ENCODE assay signal across 20 cellular contexts in genomic region chr6:31345026-31345730, GRCh38. TPM values are rescaled to one million over a fixed set of nuclear protein-coding genes. Genes with fewer than 3 reads are reported as not detected.
DNase-seq lines count a peak whose midpoint lies in the region; ATAC-seq and TF ChIP-seq lines count a peak whose summit lies in the region.
"Had no signal": no experiment of that assay in that cellular context is flagged by ENCODE, and none has a peak within 500 bp of the region (broad histone marks: within the 10 kb centered on the region; RNA-seq: fewer than 3 reads in every experiment).

No MANE protein-coding gene starts in this region.

- POLR2A ChIA-PET in WTC11 (lab: Charles Lee) = no interaction called here

- H3K27me3 ChIP-seq in neural progenitor cell (no peaks in the 10 kb centered on the region), left ventricle myocardium inferior (ENCODE audit: low read depth) (no peaks in the 10 kb centered on the region)
- H3K27me3 ChIP-seq: Peyer's patch had no signal

- H3K27ac Mint-ChIP-seq in WTC11 = no peak overlapping the region
- H3K27ac Mint-ChIP-seq in neural progenitor cell = no peak overlapping the region
- H3K27ac Mint-ChIP-seq in activated T-cell treated with anti-CD3 and anti-CD28 coated beads, Interleukin-2, amount 50 U/mL, for 24 hours = no peak overlapping the region
- H3K27ac Mint-ChIP-seq: B cell, CD14-positive monocyte, IgD-negative memory B cell had no signal

- peak; percentile 41; the same call in 1 of the 2 replicates for ATAC-seq in WTC11
- ATAC-seq: A549, SK-N-SH treated with all-trans-retinoic acid at 6 μM for 48 hours had no signal

- no peaks in the 10 kb centered on the region for H3F3A ChIP-seq in neural progenitor cell (ENCODE audit: low read depth)

- no peaks in the 10 kb centered on the region for H4K20me1 ChIP-seq in neural progenitor cell (ENCODE audit: low read depth)

- peaks cover 7% of the 10 kb centered on the region for H3K36me3 Mint-ChIP-seq in WTC11
- no peaks in the 10 kb centered on the region for H3K36me3 Mint-ChIP-seq in neural progenitor cell
- H3K36me3 Mint-ChIP-seq in activated T-cell treated with anti-CD3 and anti-CD28 coated beads, Interleukin-2, amount 50 U/mL, for 24 hours (ENCODE audit: low read depth) = peaks cover under 1% of the 10 kb centered on the region
- H3K36me3 Mint-ChIP-seq: CD14-positive monocyte had no signal

- in situ Hi-C loops in GM13977 (cut with MboI; ENCODE audit: low pct_unique_long_range_greater_than_20kb, low sequenced_read_pairs, unreplicated experiment) = no loop called here

- DNase-seq in GM13977 (ENCODE audit: low spot score) (no peak), WTC11 (ENCODE audit: low spot score) (no peak), fibroblast of pulmonary artery (ENCODE audit: low read depth) (peak; percentile 65), neural progenitor cell (ENCODE audit: low spot score) (peak; percentile 24), NCI-H1092 treated with DMSO at 0.1 percent for 48 hours (lab: John Stamatoyannopoulos, UW) (no peak), left ventricle myocardium inferior (no peak)
- no peak for DNase-seq in activated naive CD4-positive, alpha-beta T cell treated with anti-CD3 and anti-CD28 coated beads, Interleukin-2, amount 50 U/mL, for 16 hours
- no peak for DNase-seq in activated T-cell treated with anti-CD3 and anti-CD28 coated beads, Interleukin-2, amount 50 U/mL, for 24 hours
- DNase-seq: MV-4-11, NCI-H1436, NCI-H187 treated with DMSO at 0.1 percent for 48 hours, NCI-H2107, NCI-H510A, NCI-H82, Peyer's patch had no signal

- H3K4me3 Mint-ChIP-seq in WTC11 (no peak overlapping the region), neural progenitor cell (no peak overlapping the region)
- H3K4me3 Mint-ChIP-seq in activated T-cell treated with anti-CD3 and anti-CD28 coated beads, Interleukin-2, amount 50 U/mL, for 24 hours = no peak overlapping the region
- H3K4me3 Mint-ChIP-seq: B cell, CD14-positive monocyte, IgD-negative memory B cell had no signal

- H3K9ac ChIP-seq in neural progenitor cell = no peak overlapping the region

- H3K4me3 ChIP-seq in fibroblast of pulmonary artery (replicated peaks; ENCODE audit: low read depth, low read length) = no peak overlapping the region
- H3K4me3 ChIP-seq in neural progenitor cell = no peak overlapping the region
- H3K4me3 ChIP-seq in left ventricle myocardium inferior = no peak overlapping the region
- H3K4me3 ChIP-seq: A549, Peyer's patch had no signal

- peaks cover 5% of the 10 kb centered on the region for H3K4me1 ChIP-seq in neural progenitor cell
- H3K4me1 ChIP-seq in left ventricle myocardium inferior = no peaks in the 10 kb centered on the region
- H3K4me1 ChIP-seq: A549, Peyer's patch had no signal

- H3K27me3 Mint-ChIP-seq in WTC11 (ENCODE audit: low read depth) (peaks cover 12% of the 10 kb centered on the region), neural progenitor cell (ENCODE audit: insufficient read depth, low read depth) (no peaks in the 10 kb centered on the region)
- H3K27me3 Mint-ChIP-seq in activated T-cell treated with anti-CD3 and anti-CD28 coated beads, Interleukin-2, amount 50 U/mL, for 24 hours = no peaks in the 10 kb centered on the region
- H3K27me3 Mint-ChIP-seq: B cell had no signal

- H3K9me3 Mint-ChIP-seq in WTC11 (peaks cover 16% of the 10 kb centered on the region), neural progenitor cell (peaks cover 7% of the 10 kb centered on the region)
- H3K9me3 Mint-ChIP-seq in activated T-cell treated with anti-CD3 and anti-CD28 coated beads, Interleukin-2, amount 50 U/mL, for 24 hours = peaks cover 5% of the 10 kb centered on the region

- no peaks in the 10 kb centered on the region for H3K79me2 ChIP-seq in neural progenitor cell (ENCODE audit: low read depth)

- peak overlapping the region; percentile 57 for H2AFZ ChIP-seq in neural progenitor cell (replicated peaks)

- H3K27ac ChIP-seq in neural progenitor cell (no peak overlapping the region), left ventricle myocardium inferior (replicated peaks) (no peak overlapping the region)
- H3K27ac ChIP-seq: A549, Peyer's patch had no signal

- TF ChIP-seq CTCF in GM13977 (IDR thresholded peaks at IDR 0.05; ENCODE audit: extremely low read depth, insufficient read depth, missing control alignments) (peak; percentile 2), WTC11 (IDR thresholded peaks at IDR 0.05) (no peak), fibroblast of pulmonary artery (IDR thresholded peaks at IDR 0.05; ENCODE audit: low read length, missing control alignments) (peak; percentile 8), neural progenitor cell (IDR thresholded peaks at IDR 0.05) (peak; percentile 26), left ventricle myocardium inferior (IDR thresholded peaks at IDR 0.05; ENCODE audit: borderline replicate concordance) (no peak)

- H3K4me1 Mint-ChIP-seq in WTC11 (peaks cover 22% of the 10 kb centered on the region), neural progenitor cell (peaks cover 14% of the 10 kb centered on the region)
- H3K4me1 Mint-ChIP-seq in activated T-cell treated with anti-CD3 and anti-CD28 coated beads, Interleukin-2, amount 50 U/mL, for 24 hours (ENCODE audit: low read depth) = peaks cover 20% of the 10 kb centered on the region
- H3K4me1 Mint-ChIP-seq: CD14-positive monocyte had no signal

- H3K9me3 ChIP-seq in neural progenitor cell (ENCODE audit: low read depth) (no peaks in the 10 kb centered on the region), left ventricle myocardium inferior (replicated peaks) (peaks cover 5% of the 10 kb centered on the region)
- H3K9me3 ChIP-seq: A549, Peyer's patch had no signal

- H3K4me2 ChIP-seq in neural progenitor cell = no peak overlapping the region
- H3K4me2 ChIP-seq: A549 had no signal

- intact Hi-C loops in left ventricle myocardium inferior (cut with micrococcal nuclease) = no loop called here

- H3K36me3 ChIP-seq in neural progenitor cell = no peaks in the 10 kb centered on the region
- no peaks in the 10 kb centered on the region for H3K36me3 ChIP-seq in left ventricle myocardium inferior
- H3K36me3 ChIP-seq: Peyer's patch had no signal

- CTCF ChIA-PET in WTC11 (lab: Charles Lee) = interaction anchor here (0.7 to 1.5 kb wide), 7 partner anchors 21 to 430 kb away, joined by 3 to 11 read pairs (median 3); partner anchors contain the start of gene TCF19

TF ChIP-seq in WTC11, 78 proteins besides CTCF, POLR2A, EP300 and RAD21 (continues in another document):
- TF ChIP-seq, protein P1, sequence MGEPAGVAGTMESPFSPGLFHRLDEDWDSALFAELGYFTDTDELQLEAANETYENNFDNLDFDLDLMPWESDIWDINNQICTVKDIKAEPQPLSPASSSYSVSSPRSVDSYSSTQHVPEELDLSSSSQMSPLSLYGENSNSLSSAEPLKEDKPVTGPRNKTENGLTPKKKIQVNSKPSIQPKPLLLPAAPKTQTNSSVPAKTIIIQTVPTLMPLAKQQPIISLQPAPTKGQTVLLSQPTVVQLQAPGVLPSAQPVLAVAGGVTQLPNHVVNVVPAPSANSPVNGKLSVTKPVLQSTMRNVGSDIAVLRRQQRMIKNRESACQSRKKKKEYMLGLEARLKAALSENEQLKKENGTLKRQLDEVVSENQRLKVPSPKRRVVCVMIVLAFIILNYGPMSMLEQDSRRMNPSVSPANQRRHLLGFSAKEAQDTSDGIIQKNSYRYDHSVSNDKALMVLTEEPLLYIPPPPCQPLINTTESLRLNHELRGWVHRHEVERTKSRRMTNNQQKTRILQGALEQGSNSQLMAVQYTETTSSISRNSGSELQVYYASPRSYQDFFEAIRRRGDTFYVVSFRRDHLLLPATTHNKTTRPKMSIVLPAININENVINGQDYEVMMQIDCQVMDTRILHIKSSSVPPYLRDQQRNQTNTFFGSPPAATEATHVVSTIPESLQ (CRISPR knock-in tag; IDR thresholded peaks at IDR 0.05) = no peak
- TF ChIP-seq TEAD1 (CRISPR knock-in tag; IDR thresholded peaks at IDR 0.05) (no peak), ZNF532 (CRISPR knock-in tag; IDR thresholded peaks at IDR 0.05; ENCODE audit: borderline replicate concordance) (no peak), SMAD3 (CRISPR knock-in tag; IDR thresholded peaks at IDR 0.05; ENCODE audit: borderline replicate concordance) (no peak), ZNF671 (CRISPR knock-in tag; IDR thresholded peaks at IDR 0.05) (no peak)

RNA-seq across cellular contexts. Expression of gene HLA-B, which starts 11.8 kb away (rescaled TPM):
- total RNA-seq in WTC11 (2021) (124 to 149 TPM (median 141 TPM) in 3 replicates), neural progenitor cell (ENCODE audit: low replicate concordance) (16.2 and 21.8 TPM in 2 replicates), left ventricle myocardium inferior (400 TPM)

RNA-seq across cellular contexts. Expression of gene MICA, which starts 58.2 kb away (rescaled TPM):
- total RNA-seq in WTC11 (2021) = 11.4 to 12.9 TPM (median 11.7 TPM) in 3 replicates
- total RNA-seq in neural progenitor cell (ENCODE audit: low replicate concordance) = 15.0 and 21.4 TPM in 2 replicates
- total RNA-seq in left ventricle myocardium inferior = 9.9 TPM

Comparison
In these comparisons a context has a peak if more than half of its experiments do, and no peak if none do; other contexts are left out.
1. DNase-seq: peak in fibroblast of pulmonary artery (single experiment) and neural progenitor cell (single experiment); none in GM13977 (single experiment), WTC11 (single experiment), NCI-H1092 treated with DMSO at 0.1 percent for 48 hours (single experiment), left ventricle myocardium inferior (single experiment), activated naive CD4-positive, alpha-beta T cell treated with anti-CD3 and anti-CD28 coated beads, Interleukin-2, amount 50 U/mL, for 16 hours (single experiment) and activated T-cell treated with anti-CD3 and anti-CD28 coated beads, Interleukin-2, amount 50 U/mL, for 24 hours (single experiment).
2. CTCF ChIP-seq: peak in GM13977 (single experiment), fibroblast of pulmonary artery (single experiment) and neural progenitor cell (single experiment); none in WTC11 (single experiment) and left ventricle myocardium inferior (single experiment).